8 cellular contexts compared by ENCODE assay signal in genomic region chr11:6389921-6390717, GRCh38. TPM values are rescaled to one million over a fixed set of nuclear protein-coding genes. Genes with fewer than 3 reads are reported as not detected.
DNase-seq lines count a peak whose midpoint lies in the region; ATAC-seq and TF ChIP-seq lines count a peak whose summit lies in the region.

Gene SMPD1, plus strand, starts transcription at chr11:6390474. Its CDS starts 125 bp downstream, at chr11:6390599.

- no peak for TF ChIP-seq CTCF in epithelial cell of proximal tubule (conservative IDR thresholded peaks at IDR 0.05; ENCODE audit: low read depth, low read length)

- H3K4me3 ChIP-seq in epithelial cell of proximal tubule (ENCODE audit: low read depth, low read length), result peak within 1 kb of the TSS; percentile 88

- DNase-seq in DMS114 treated with DMSO at 0.1 percent for 48 hours (lab: John Stamatoyannopoulos, UW; ENCODE audit: unreplicated experiment) (peak; percentile 39), HuH-7.5 (ENCODE audit: low spot score) (peak; percentile 80), OCI-M1 (lab: John Stamatoyannopoulos, UW) (peak; percentile 96), epithelial cell of proximal tubule (ENCODE audit: low read depth) (peak; percentile 57), mucosa of gallbladder (ENCODE audit: low spot score) (peak; percentile 94)
- peak; percentile 96 for DNase-seq in activated T-cell treated with anti-CD3 and anti-CD28 coated beads, Interleukin-2, amount 50 U/mL, for 1 hour
- peak; percentile 88 for DNase-seq in stimulated activated CD8-positive, alpha-beta memory T cell treated with anti-CD3 and anti-CD28 coated beads, Interleukin-4, amount 100 ng/mL, for 24 hours (ENCODE audit: low read depth)

- ATAC-seq in GM21528 (IDR thresholded peaks at IDR 0.05; ENCODE audit: low FRiP score, unreplicated experiment), result peak; percentile 97

RNA-seq across cellular contexts. Expression of gene SMPD1, which starts in this region (rescaled TPM):
- total RNA-seq in epithelial cell of proximal tubule, result 22.5 and 24.3 TPM in 2 replicates
- total RNA-seq in mucosa of gallbladder, result 69.7 TPM

Comparison
In these comparisons a context has a peak if more than half of its experiments do, and no peak if none do; other contexts are left out.
1. Peak in every context shown above with its lines: DNase-seq, ATAC-seq and H3K4me3 ChIP-seq.
2. DNase-seq: peak in every context shown above with its lines; median percentile 96 in OCI-M1; 96 in activated T-cell treated with anti-CD3 and anti-CD28 coated beads, Interleukin-2, amount 50 U/mL, for 1 hour; 94 in mucosa of gallbladder; 88 in stimulated activated CD8-positive, alpha-beta memory T cell treated with anti-CD3 and anti-CD28 coated beads, Interleukin-4, amount 100 ng/mL, for 24 hours; 80 in HuH-7.5; 57 in epithelial cell of proximal tubule; 39 in DMS114 treated with DMSO at 0.1 percent for 48 hours.